ENCODE assay signal across 22 cellular contexts in genomic region chr9:105128908-105129307, GRCh38.
DNase-seq lines count a peak whose midpoint lies in the region; ATAC-seq and TF ChIP-seq lines count a peak whose summit lies in the region.
"Had no signal": no experiment of that assay in that cellular context is flagged by ENCODE, and none has a peak within 500 bp of the region (broad histone marks: within the 10 kb centered on the region; RNA-seq: fewer than 3 reads in every experiment).

No MANE protein-coding gene starts in this region.

- intact Hi-C loops in activated CD4-positive, alpha-beta T cell treated with anti-CD3 and anti-CD28 coated beads for 36 hours (cut with DNase I, micrococcal nuclease): loop anchor here (1.0 to 5.0 kb wide), 3 partner anchors 13 to 138 kb away; no protein-coding TSS in a partner anchor

- peaks cover 37% of the 10 kb centered on the region for H3K4me1 ChIP-seq in Loucy (ENCODE audit: insufficient read depth, low read length, poor library complexity, severe bottlenecking)
- peaks cover 6% of the 10 kb centered on the region for H3K4me1 ChIP-seq in neural progenitor cell

- CTCF ChIA-PET in activated CD4-positive, alpha-beta T cell treated with anti-CD3 and anti-CD28 coated beads for 36 hours (lab: Charles Lee): interaction anchor here (1.1 kb wide), 1 partner anchor 10 kb away, joined by 3 read pairs; no protein-coding TSS in a partner anchor

- no peaks in the 10 kb centered on the region for H3K27me3 Mint-ChIP-seq in activated CD4-positive, alpha-beta T cell treated with anti-CD3 and anti-CD28 coated beads for 36 hours
- H3K27me3 Mint-ChIP-seq in endothelial cell (ENCODE audit: unreplicated experiment) (peaks cover 12% of the 10 kb centered on the region), neural progenitor cell (ENCODE audit: insufficient read depth, low read depth) (peaks cover 3% of the 10 kb centered on the region)

- H4K20me1 ChIP-seq in Loucy (ENCODE audit: insufficient read depth, low read length, poor library complexity, severe bottlenecking) (no peaks in the 10 kb centered on the region), neural progenitor cell (ENCODE audit: low read depth) (no peaks in the 10 kb centered on the region)

- no peaks in the 10 kb centered on the region for H3K36me3 Mint-ChIP-seq in activated CD4-positive, alpha-beta T cell treated with anti-CD3 and anti-CD28 coated beads for 36 hours (ENCODE audit: low read depth)
- H3K36me3 Mint-ChIP-seq in endothelial cell (ENCODE audit: low read depth, unreplicated experiment): peaks cover 6% of the 10 kb centered on the region
- H3K36me3 Mint-ChIP-seq in neural progenitor cell: no peaks in the 10 kb centered on the region

- no peak for DNase-seq in activated CD4-positive, alpha-beta T cell treated with anti-CD3 and anti-CD28 coated beads for 36 hours
- no peak for DNase-seq in activated CD4-positive, alpha-beta T cell treated with anti-CD3 and anti-CD28 coated beads for 48 hours
- peak; percentile 57 for DNase-seq in endothelial cell (ENCODE audit: low spot score)
- DNase-seq in neural progenitor cell (ENCODE audit: low spot score): peak; percentile 3
- DNase-seq in NCI-H1417 treated with DMSO at 0.1 percent for 48 hours (lab: John Stamatoyannopoulos, UW): no peak
- DNase-seq: 8988T; activated CD4-positive, alpha-beta T cell treated with anti-CD3 and anti-CD28 coated beads for 4 hours; activated gamma-delta T cell; AML-193; anterior cingulate cortex; central memory CD4-positive, alpha-beta T cell; dorsolateral prefrontal cortex; NCI-H1436; NCI-H748 treated with DMSO at 0.1 percent for 48 hours; stimulated activated CD4-positive, alpha-beta T cell treated with anti-CD3 and anti-CD28 coated beads, Interleukin-4, amount 100 ng/mL, for 24 hours; stomach; trophoblast cell had no signal

- H3F3A ChIP-seq in Loucy (ENCODE audit: low read depth) (peaks cover 3% of the 10 kb centered on the region; the same call in 1 of the 2 replicates), neural progenitor cell (ENCODE audit: low read depth) (peaks cover 6% of the 10 kb centered on the region)

- H3K79me2 ChIP-seq in Loucy (ENCODE audit: insufficient read depth, low read length) (no peaks in the 10 kb centered on the region), neural progenitor cell (ENCODE audit: low read depth) (no peaks in the 10 kb centered on the region)

- H3K9me2 ChIP-seq in Loucy (replicated peaks; ENCODE audit: low read depth, low read length): no peaks in the 10 kb centered on the region

- H3K9ac ChIP-seq in Loucy (ENCODE audit: low read depth, low read length, poor library complexity, severe bottlenecking) (no peak overlapping the region), neural progenitor cell (no peak overlapping the region)

- H3K27ac Mint-ChIP-seq in activated CD4-positive, alpha-beta T cell treated with anti-CD3 and anti-CD28 coated beads for 36 hours: peak overlapping the region; percentile 20
- peak overlapping the region; percentile 98 for H3K27ac Mint-ChIP-seq in endothelial cell (ENCODE audit: unreplicated experiment)
- H3K27ac Mint-ChIP-seq in neural progenitor cell: peak overlapping the region; percentile 22

- peaks cover 52% of the 10 kb centered on the region for H3K4me1 Mint-ChIP-seq in activated CD4-positive, alpha-beta T cell treated with anti-CD3 and anti-CD28 coated beads for 36 hours
- H3K4me1 Mint-ChIP-seq in endothelial cell (ENCODE audit: unreplicated experiment) (peaks cover 55% of the 10 kb centered on the region), neural progenitor cell (peaks cover 20% of the 10 kb centered on the region)

- H3K9me3 Mint-ChIP-seq in activated CD4-positive, alpha-beta T cell treated with anti-CD3 and anti-CD28 coated beads for 36 hours (ENCODE audit: low read depth): no peaks in the 10 kb centered on the region
- H3K9me3 Mint-ChIP-seq in endothelial cell (ENCODE audit: unreplicated experiment) (no peaks in the 10 kb centered on the region), neural progenitor cell (peaks cover 7% of the 10 kb centered on the region)

- no peak overlapping the region for H3K27ac ChIP-seq in neural progenitor cell
- H3K27ac ChIP-seq: dorsolateral prefrontal cortex, esophagus muscularis mucosa, stomach had no signal

- H3K9me3 ChIP-seq in Loucy (ENCODE audit: insufficient read depth, low read depth, low read length): no peaks in the 10 kb centered on the region
- H3K9me3 ChIP-seq in neural progenitor cell (ENCODE audit: low read depth): no peaks in the 10 kb centered on the region
- H3K9me3 ChIP-seq: esophagus muscularis mucosa, stomach had no signal

- POLR2A ChIA-PET in activated CD4-positive, alpha-beta T cell treated with anti-CD3 and anti-CD28 coated beads for 36 hours (lab: Charles Lee): interaction anchor here (1.2 kb wide), 1 partner anchor 9 kb away, joined by 5 read pairs; no protein-coding TSS in a partner anchor

- no peak for ATAC-seq in activated CD4-positive, alpha-beta T cell treated with anti-CD3 and anti-CD28 coated beads for 36 hours
- no peak for ATAC-seq in GM21723 (IDR thresholded peaks at IDR 0.05; ENCODE audit: unreplicated experiment)
- ATAC-seq in HG02938 (IDR thresholded peaks at IDR 0.05; ENCODE audit: unreplicated experiment): no peak
- ATAC-seq: Right ventricle myocardium inferior had no signal

- no peak overlapping the region for H3K4me3 ChIP-seq in Loucy (ENCODE audit: low read length, poor library complexity, severe bottlenecking)
- no peak overlapping the region for H3K4me3 ChIP-seq in neural progenitor cell
- H3K4me3 ChIP-seq: dorsolateral prefrontal cortex, esophagus muscularis mucosa, stomach had no signal

- peak overlapping the region; percentile 61 for H3K4me2 ChIP-seq in Loucy (ENCODE audit: low read depth, low read length, poor library complexity, severe bottlenecking)
- no peak overlapping the region for H3K4me2 ChIP-seq in neural progenitor cell

- H3K36me3 ChIP-seq in Loucy (ENCODE audit: insufficient read depth, low read length) (no peaks in the 10 kb centered on the region), neural progenitor cell (no peaks in the 10 kb centered on the region)
- H3K36me3 ChIP-seq: esophagus muscularis mucosa, stomach had no signal

- TF ChIP-seq CTCF in Loucy (conservative IDR thresholded peaks at IDR 0.05; ENCODE audit: low read length) (no peak), endothelial cell (IDR thresholded peaks at IDR 0.05; ENCODE audit: unreplicated experiment) (no peak), neural progenitor cell (IDR thresholded peaks at IDR 0.05) (no peak)

- no peak overlapping the region for H3K4me3 Mint-ChIP-seq in activated CD4-positive, alpha-beta T cell treated with anti-CD3 and anti-CD28 coated beads for 36 hours
- H3K4me3 Mint-ChIP-seq in endothelial cell (ENCODE audit: unreplicated experiment) (peak overlapping the region; percentile 31), neural progenitor cell (peak overlapping the region; percentile 27)

- H3K27me3 ChIP-seq in Loucy (ENCODE audit: insufficient read depth, low read length, poor library complexity, severe bottlenecking) (no peaks in the 10 kb centered on the region), neural progenitor cell (no peaks in the 10 kb centered on the region)
- H3K27me3 ChIP-seq: dorsolateral prefrontal cortex, esophagus muscularis mucosa, stomach had no signal

- H2AFZ ChIP-seq in Loucy (ENCODE audit: low read length) (no peak overlapping the region), neural progenitor cell (replicated peaks) (no peak overlapping the region)

Comparison
In these comparisons a context has a peak if more than half of its experiments do, and no peak if none do; other contexts are left out.
1. DNase-seq: peak in endothelial cell (single experiment) and neural progenitor cell (single experiment); none in activated CD4-positive, alpha-beta T cell treated with anti-CD3 and anti-CD28 coated beads for 36 hours (single experiment), activated CD4-positive, alpha-beta T cell treated with anti-CD3 and anti-CD28 coated beads for 48 hours (single experiment) and NCI-H1417 treated with DMSO at 0.1 percent for 48 hours (single experiment).
2. H3K27ac Mint-ChIP-seq: peak in every context shown above with its lines; median percentile 98 in endothelial cell; 22 in neural progenitor cell; 20 in activated CD4-positive, alpha-beta T cell treated with anti-CD3 and anti-CD28 coated beads for 36 hours.